ENCODE assay signal across 29 cellular contexts in the genomic region with DNA sequence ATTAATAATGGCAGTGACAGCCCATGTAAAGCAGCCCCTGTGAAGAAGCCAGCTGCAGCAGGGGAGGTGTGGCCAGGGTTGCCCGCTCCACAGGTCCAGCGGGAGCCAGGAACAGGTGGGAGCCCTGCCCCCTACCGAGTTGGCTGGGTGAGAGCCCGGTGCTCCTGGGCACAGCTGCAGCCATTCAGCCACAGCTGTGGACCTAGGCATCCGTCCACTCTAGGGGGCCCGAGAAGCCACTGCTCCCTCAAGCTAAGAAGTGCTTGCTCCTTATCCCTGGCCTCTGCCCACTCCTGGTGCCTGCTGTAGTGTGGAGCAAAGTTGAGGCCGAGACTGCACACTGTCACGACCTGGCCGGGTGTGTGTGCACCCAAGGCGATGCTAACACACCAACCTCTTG.
"Had no signal": no experiment of that assay in that cellular context is flagged by ENCODE, and none has a peak within 500 bp of the region (broad histone marks: within the 10 kb centered on the region; RNA-seq: fewer than 3 reads in every experiment).

No MANE protein-coding gene starts in this region.

- ATAC-seq: activated naive CD8-positive, alpha-beta T cell treated with anti-CD3 and anti-CD28 coated beads, Interleukin-2, amount 50 U/mL, for 24 hours; activated T-cell treated with anti-CD3 and anti-CD28 coated beads, Interleukin-2, amount 50 U/mL, for 4 hours; Panc1; SK-N-SH treated with all-trans-retinoic acid at 6 μM for 48 hours; T-cell; T-helper 17 cell had no signal

- H3K27ac ChIP-seq: KMS-11, VCaP had no signal

- DNase-seq: activated B cell treated with CpG ODN at 0.5 μM for 24 hours; activated CD4-positive, alpha-beta memory T cell treated with anti-CD3 and anti-CD28 coated beads for 36 hours; activated CD4-positive, alpha-beta T cell treated with anti-CD3 and anti-CD28 coated beads for 4 hours; activated CD4-positive, alpha-beta T cell treated with anti-CD3 and anti-CD28 coated beads, Interleukin-2, amount 50 U/mL, for 1 hour; activated CD4-positive, CD25-positive, alpha-beta regulatory T cell treated with anti-CD3 and anti-CD28 coated beads, Interleukin-2, amount 50 U/mL, for 72 hours; activated CD8-positive, alpha-beta memory T cell treated with anti-CD3 and anti-CD28 coated beads, Interleukin-2, amount 50 U/mL, for 4 hours; activated gamma-delta T cell treated with Interleukin-2 at 50 U/mL for 16 hours; activated naive CD4-positive, alpha-beta T cell treated with anti-CD3 and anti-CD28 coated beads, Interleukin-2, amount 10 ng/mL, durations not matched to agents 7 days and 5 days; activated naive CD8-positive, alpha-beta T cell treated with anti-CD3 and anti-CD28 coated beads, Interleukin-2, amount 50 U/mL, for 24 hours; activated T-cell treated with anti-CD3 and anti-CD28 coated beads for 4 hours; activated T-cell treated with anti-CD3 and anti-CD28 coated beads, Interleukin-2, amount 50 U/mL, for 4 hours; anterior cingulate cortex; central memory CD4-positive, alpha-beta T cell; MM.1S; MV-4-11; NCI-H1105; NCI-H1436 treated with DMSO at 0.1 percent for 48 hours; NCI-H1694 treated with DMSO at 0.1 percent for 48 hours; NCI-H2029; NCI-H510A; NCI-H526; NCI-H774; SHP77 treated with DMSO at 0.1 percent for 48 hours; T-cell; T-helper 17 cell had no signal
